ENCODE assay signal across 7 cellular contexts in the genomic region with DNA sequence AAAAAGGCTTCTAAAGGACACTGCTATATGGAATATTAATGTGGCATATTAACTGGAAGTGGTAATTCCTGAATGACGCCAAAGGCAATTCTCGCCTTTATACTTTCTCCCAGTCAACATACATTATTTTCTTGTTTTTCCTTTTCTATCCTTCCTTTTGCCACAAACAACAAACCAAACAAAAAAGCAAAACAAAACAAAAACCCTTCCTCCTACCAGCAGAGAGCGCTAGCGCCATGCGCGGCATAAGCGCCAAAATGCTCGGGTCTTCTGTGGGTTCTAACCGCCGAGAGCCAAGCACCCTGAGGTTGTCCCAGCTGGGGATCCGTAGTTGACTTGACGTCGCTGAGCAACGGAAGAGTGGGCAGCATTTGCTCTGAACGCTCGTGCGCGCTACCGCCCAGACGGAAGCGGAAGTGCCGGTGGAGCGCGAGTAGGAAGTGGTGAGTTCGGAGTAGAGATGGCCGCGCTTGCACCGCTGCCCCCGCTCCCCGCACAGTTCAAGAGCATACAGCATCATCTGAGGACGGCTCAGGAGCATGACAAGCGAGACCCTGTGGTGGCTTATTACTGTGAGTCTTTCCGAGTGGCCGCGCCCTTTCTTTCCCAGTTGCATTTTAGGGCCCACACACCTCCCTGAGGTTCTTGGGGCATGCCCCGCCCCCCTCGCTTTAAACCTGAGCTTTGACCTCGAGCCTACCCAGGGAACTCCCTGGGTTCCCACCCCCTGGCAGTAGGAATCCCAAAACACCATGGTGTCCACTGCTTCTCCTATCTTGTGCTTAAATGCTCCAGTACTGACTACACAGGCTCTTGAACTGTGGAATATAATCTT. TPM values are rescaled to one million over a fixed set of nuclear protein-coding genes. Genes with fewer than 3 reads are reported as not detected.
A peak's percentile ranks its signal among the peaks of the same experiment; 100 is the strongest.
DNase-seq lines count a peak whose midpoint lies in the region; ATAC-seq and TF ChIP-seq lines count a peak whose summit lies in the region.

A gene (minus strand): TSS at position 295 of the 835 bp plus-strand sequence. CDS start 58,464 bp downstream, outside the sequence.
A gene with protein sequence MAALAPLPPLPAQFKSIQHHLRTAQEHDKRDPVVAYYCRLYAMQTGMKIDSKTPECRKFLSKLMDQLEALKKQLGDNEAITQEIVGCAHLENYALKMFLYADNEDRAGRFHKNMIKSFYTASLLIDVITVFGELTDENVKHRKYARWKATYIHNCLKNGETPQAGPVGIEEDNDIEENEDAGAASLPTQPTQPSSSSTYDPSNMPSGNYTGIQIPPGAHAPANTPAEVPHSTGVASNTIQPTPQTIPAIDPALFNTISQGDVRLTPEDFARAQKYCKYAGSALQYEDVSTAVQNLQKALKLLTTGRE (plus strand): TSS at position 436 of the 835 bp plus-strand sequence. CDS start 25 bp downstream, at position 461.

- H3K36me3 ChIP-seq in ascending aorta, result no peaks in the 10 kb centered on the region

- WGBS in right cardiac atrium, result under 1% methylated on average over 38 of the region's 38 CpGs

- peaks cover 50% of the 10 kb centered on the region for H3K4me1 Mint-ChIP-seq in T-helper 17 cell

- intact Hi-C loops in ascending aorta (cut with DNase I) (loop anchor here (1.0 to 5.0 kb wide), 2 partner anchors 60 to 1305 kb away; a partner anchor contains a TSS), right cardiac atrium (cut with DNase I) (loop anchor here in 2 of 4 donors (5.0 kb wide), 2 partner anchors 60 to 240 kb away; no protein-coding TSS in a partner anchor)

- H3K36me3 Mint-ChIP-seq in T-helper 17 cell (ENCODE audit: low read depth), result peaks cover 7% of the 10 kb centered on the region

- H3K27me3 ChIP-seq in ascending aorta, result no peaks in the 10 kb centered on the region
- no peaks in the 10 kb centered on the region for H3K27me3 ChIP-seq in right cardiac atrium (ENCODE audit: control insufficient read depth, insufficient read depth)

- peak within 1 kb of the TSS; percentile 95 for H3K4me3 Mint-ChIP-seq in T-helper 17 cell

- ATAC-seq in HG02885 (IDR thresholded peaks at IDR 0.05; ENCODE audit: poor library complexity, unreplicated experiment) (peak; percentile 100), T-helper 17 cell (peak; percentile 97), right cardiac atrium (peak; percentile 99 to 100)

- H3K27ac Mint-ChIP-seq in T-helper 17 cell, result peak within 1 kb of the TSS; percentile 94

- TF ChIP-seq CTCF in ascending aorta (IDR thresholded peaks at IDR 0.05), result peak; percentile 85 to 90 (median 88)

- H3K4me3 ChIP-seq in ascending aorta (peak within 1 kb of the TSS; percentile 76 to 86), right cardiac atrium (ENCODE audit: low read length) (peak within 1 kb of the TSS; percentile 90)

- TF ChIP-seq POLR2A in GM15510 (IDR thresholded peaks at IDR 0.05; ENCODE audit: borderline replicate concordance, extremely low read depth, insufficient read length), result peak; percentile 86

- H3K27ac ChIP-seq in ascending aorta (peak within 1 kb of the TSS; percentile 59), right cardiac atrium (ENCODE audit: low read length) (peak within 1 kb of the TSS; percentile 0)

- H3K4me1 ChIP-seq in ascending aorta (peaks cover 0 to 14% of the 10 kb centered on the region in 2 donors), right cardiac atrium (ENCODE audit: control insufficient read depth, insufficient read depth, low read length) (peaks cover 2% of the 10 kb centered on the region)

- peak; percentile 92 for DNase-seq in NCI-H1694 (lab: John Stamatoyannopoulos, UW)
- DNase-seq in T-helper 17 cell, result peak; percentile 85 to 91 (median 91)
- peak; percentile 91 to 98 for DNase-seq in ascending aorta (ENCODE audit: low spot score in 2 of 2)
- DNase-seq in right cardiac atrium, result peak; percentile 97 to 98 (median 98)
- peak; percentile 99 for DNase-seq in putamen (ENCODE audit: low spot score)

- H3K27me3 Mint-ChIP-seq in T-helper 17 cell, result no peaks in the 10 kb centered on the region

- no peaks in the 10 kb centered on the region for H3K9me3 ChIP-seq in T-helper 17 cell (ENCODE audit: control insufficient read depth, low read length, poor library complexity, severe bottlenecking)
- H3K9me3 ChIP-seq in ascending aorta, result no peaks in the 10 kb centered on the region
- H3K9me3 ChIP-seq in right cardiac atrium (ENCODE audit: control insufficient read depth, low read length), result no peaks in the 10 kb centered on the region

RNA-seq across cellular contexts. Expression of the first gene that starts in this region (rescaled TPM):
- total RNA-seq in T-helper 17 cell, result not detected
- total RNA-seq in ascending aorta, result not detected
- not detected for total RNA-seq in right cardiac atrium
- not detected for polyA plus RNA-seq in right cardiac atrium

RNA-seq across cellular contexts. Expression of the second gene that starts in this region (rescaled TPM):
- total RNA-seq in T-helper 17 cell, result 10 to 100 TPM; 17.0 to 17.2 TPM
- 21.3 TPM for total RNA-seq in ascending aorta
- total RNA-seq in right cardiac atrium, result 10 to 100 TPM; 29.6 to 35.2 (median 30.7) TPM
- polyA plus RNA-seq in right cardiac atrium, result 22.0 TPM

Comparison
In these comparisons a context has a peak if more than half of its experiments do, and no peak if none do; other contexts are left out.
1. Peak in every context shown above with its lines: DNase-seq, ATAC-seq, H3K4me3 ChIP-seq and H3K27ac ChIP-seq.